11 cellular contexts compared by ENCODE assay signal in genomic region chr5:980001-980588, GRCh38. TPM values are rescaled to one million over a fixed set of nuclear protein-coding genes. Genes with fewer than 3 reads are reported as not detected.
DNase-seq lines count a peak whose midpoint lies in the region.
"Had no signal": no experiment of that assay in that cellular context is flagged by ENCODE, and none has a peak within 500 bp of the region (broad histone marks: within the 10 kb centered on the region; RNA-seq: fewer than 3 reads in every experiment).

No MANE protein-coding gene starts in this region.

- no peak overlapping the region for H3K4me3 ChIP-seq in H7 (ENCODE audit: insufficient read depth, low read depth, low read length)
- H3K4me3 ChIP-seq in skin epidermis, result no peak overlapping the region
- H3K4me3 ChIP-seq: PC-9 had no signal

- DNase-seq in H7 (peak; percentile 63), SW480 (ENCODE audit: low spot score) (peak; percentile 99), iPS-NIHi11 (ENCODE audit: low spot score) (peak; percentile 14), NCI-H82 treated with DMSO at 0.1 percent for 48 hours (lab: John Stamatoyannopoulos, UW; ENCODE audit: unreplicated experiment) (no peak), NCI-H2107 (lab: John Stamatoyannopoulos, UW) (no peak), COLO668 (lab: John Stamatoyannopoulos, UW; ENCODE audit: unreplicated experiment) (no peak)
- DNase-seq: activated T-cell treated with anti-CD3 and anti-CD28 coated beads, Interleukin-2, amount 50 U/mL, for 24 hours; DMS79; NCI-H1417 treated with DMSO at 0.1 percent for 48 hours; PC-9 had no signal

- H3K27ac ChIP-seq in skin epidermis, result peak overlapping the region in 19 of 21 experiments; percentile 12 to 88 (median 71)
- H3K27ac ChIP-seq: PC-9 had no signal

- H3K36me3 ChIP-seq in H7 (replicated peaks; ENCODE audit: control insufficient read depth, insufficient read depth, low read length), result no peaks in the 10 kb centered on the region

- H3K27me3 ChIP-seq in H7 (ENCODE audit: control insufficient read depth, insufficient read depth, low read length), result no peaks in the 10 kb centered on the region

RNA-seq across cellular contexts. Expression of gene NKD2, which starts 28.5 kb away (rescaled TPM):
- total RNA-seq in H7 (2014; rRNA removed; shearing (Covaris generic)), result 4.9 and 5.7 TPM in 2 replicates

Comparison
In these comparisons a context has a peak if more than half of its experiments do, and no peak if none do; other contexts are left out.
1. DNase-seq: peak in H7 (single experiment), SW480 (single experiment) and iPS-NIHi11 (single experiment); none in NCI-H82 treated with DMSO at 0.1 percent for 48 hours (single experiment), NCI-H2107 (single experiment) and COLO668 (single experiment).